ENCODE assay signal across 1 cellular context in the genomic region with DNA sequence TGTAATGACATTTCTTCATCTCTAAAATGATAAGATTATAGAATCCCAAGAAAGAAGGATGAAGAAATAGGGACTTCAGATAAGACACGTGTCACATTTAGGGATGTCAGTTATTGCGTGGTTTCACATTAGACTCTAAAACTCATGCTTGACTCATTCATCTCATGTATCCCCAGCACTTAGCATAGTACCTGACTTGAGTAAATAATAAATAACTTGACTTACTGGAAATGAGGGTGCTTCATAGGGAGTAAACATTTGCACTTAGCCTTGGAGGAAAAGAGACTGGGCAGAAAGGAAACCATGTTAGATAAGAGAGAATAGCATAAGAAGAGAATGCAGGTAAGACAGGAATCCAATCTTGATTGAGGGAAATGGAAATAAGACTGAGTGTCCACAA.
TF ChIP-seq lines count a peak whose summit lies in the region.

No MANE protein-coding gene starts in this region.

TF ChIP-seq in GM23338, 12 proteins besides CTCF, POLR2A, EP300 and RAD21 (continued from another document):
- TF ChIP-seq, protein P1, sequence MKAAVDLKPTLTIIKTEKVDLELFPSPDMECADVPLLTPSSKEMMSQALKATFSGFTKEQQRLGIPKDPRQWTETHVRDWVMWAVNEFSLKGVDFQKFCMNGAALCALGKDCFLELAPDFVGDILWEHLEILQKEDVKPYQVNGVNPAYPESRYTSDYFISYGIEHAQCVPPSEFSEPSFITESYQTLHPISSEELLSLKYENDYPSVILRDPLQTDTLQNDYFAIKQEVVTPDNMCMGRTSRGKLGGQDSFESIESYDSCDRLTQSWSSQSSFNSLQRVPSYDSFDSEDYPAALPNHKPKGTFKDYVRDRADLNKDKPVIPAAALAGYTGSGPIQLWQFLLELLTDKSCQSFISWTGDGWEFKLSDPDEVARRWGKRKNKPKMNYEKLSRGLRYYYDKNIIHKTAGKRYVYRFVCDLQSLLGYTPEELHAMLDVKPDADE (IDR thresholded peaks at IDR 0.05), result no peak
